16 cellular contexts compared by ENCODE assay signal in the genomic region with DNA sequence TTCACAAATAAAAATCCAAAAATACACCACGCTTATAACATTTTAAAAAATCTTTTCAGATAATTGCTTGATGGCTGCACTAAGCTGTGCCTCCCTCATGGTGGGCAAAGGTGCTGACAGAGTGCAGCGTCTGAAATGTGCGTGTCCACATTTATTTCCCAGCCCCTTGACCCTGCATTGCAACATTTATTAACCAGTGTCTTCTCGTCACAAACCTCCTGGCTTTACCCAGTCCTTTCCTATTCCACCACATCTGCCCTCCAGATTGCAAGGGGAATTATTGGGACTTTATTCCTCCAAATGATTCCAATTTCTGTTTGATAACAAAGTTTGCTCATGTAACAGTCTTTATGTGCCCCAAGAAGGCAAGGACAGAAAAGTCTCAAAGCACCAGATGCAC. TPM values are rescaled to one million over a fixed set of nuclear protein-coding genes. Genes with fewer than 3 reads are reported as not detected.
DNase-seq lines count a peak whose midpoint lies in the region; ATAC-seq lines count a peak whose summit lies in the region.
"Had no signal": no experiment of that assay in that cellular context is flagged by ENCODE, and none has a peak within 500 bp of the region (broad histone marks: within the 10 kb centered on the region; RNA-seq: fewer than 3 reads in every experiment).

No MANE protein-coding gene starts in this region.

- H3K4me3 Mint-ChIP-seq in activated naive CD4-positive, alpha-beta T cell treated with anti-CD3 and anti-CD28 coated beads, Interleukin-2, amount 50 U/mL, for 24 hours, result peak overlapping the region; percentile 96
- peak overlapping the region; percentile 95 for H3K4me3 Mint-ChIP-seq in activated CD4-positive, alpha-beta memory T cell treated with anti-CD3 and anti-CD28 coated beads for 36 hours
- peak overlapping the region; percentile 96 for H3K4me3 Mint-ChIP-seq in effector memory CD8-positive, alpha-beta T cell
- peak overlapping the region; percentile 86 to 95 for H3K4me3 Mint-ChIP-seq in stimulated activated naive CD8-positive, alpha-beta T cell treated with anti-CD3 and anti-CD28 coated beads, Interleukin-15, amount 100 ng/mL, for 72 hours

- intact Hi-C loops in activated CD4-positive, alpha-beta memory T cell treated with anti-CD3 and anti-CD28 coated beads for 36 hours (cut with micrococcal nuclease), result loop anchor here (10.0 kb wide), 1 partner anchor 1226 kb away; a partner anchor contains a TSS

- POLR2A ChIA-PET in activated CD4-positive, alpha-beta memory T cell treated with anti-CD3 and anti-CD28 coated beads for 36 hours (lab: Charles Lee), result interaction anchor here (1.1 to 9.6 kb wide), 6 partner anchors 50 to 137 kb away, joined by 3 to 394 read pairs (median 74); no protein-coding TSS in a partner anchor

- peak overlapping the region; percentile 98 for H3K27ac Mint-ChIP-seq in activated naive CD4-positive, alpha-beta T cell treated with anti-CD3 and anti-CD28 coated beads, Interleukin-2, amount 50 U/mL, for 24 hours
- H3K27ac Mint-ChIP-seq in activated CD4-positive, alpha-beta memory T cell treated with anti-CD3 and anti-CD28 coated beads for 36 hours, result peak overlapping the region; percentile 99
- peak overlapping the region; percentile 88 to 93 for H3K27ac Mint-ChIP-seq in effector memory CD8-positive, alpha-beta T cell
- H3K27ac Mint-ChIP-seq in stimulated activated naive CD8-positive, alpha-beta T cell treated with anti-CD3 and anti-CD28 coated beads, Interleukin-15, amount 100 ng/mL, for 72 hours, result peak overlapping the region in 1 of 2 donors; percentile 96

- CTCF ChIA-PET in activated CD4-positive, alpha-beta memory T cell treated with anti-CD3 and anti-CD28 coated beads for 36 hours (lab: Charles Lee), result interaction anchor here (1.0 to 9.5 kb wide), 6 partner anchors 41 to 133 kb away, joined by 3 to 551 read pairs (median 3); no protein-coding TSS in a partner anchor

- H3K4me1 Mint-ChIP-seq in activated naive CD4-positive, alpha-beta T cell treated with anti-CD3 and anti-CD28 coated beads, Interleukin-2, amount 50 U/mL, for 24 hours, result peaks cover 96% of the 10 kb centered on the region
- peaks cover 80% of the 10 kb centered on the region for H3K4me1 Mint-ChIP-seq in activated CD4-positive, alpha-beta memory T cell treated with anti-CD3 and anti-CD28 coated beads for 36 hours (ENCODE audit: low read depth)
- H3K4me1 Mint-ChIP-seq in effector memory CD8-positive, alpha-beta T cell (ENCODE audit: low read depth in 2 of 2), result peaks cover 88 to 97% of the 10 kb centered on the region in 2 donors
- peaks cover 89% of the 10 kb centered on the region for H3K4me1 Mint-ChIP-seq in stimulated activated naive CD8-positive, alpha-beta T cell treated with anti-CD3 and anti-CD28 coated beads, Interleukin-15, amount 100 ng/mL, for 72 hours

- no peak for DNase-seq in activated naive CD4-positive, alpha-beta T cell (lab: John Stamatoyannopoulos, UW)
- no peak for DNase-seq in activated CD4-positive, alpha-beta memory T cell treated with anti-CD3 and anti-CD28 coated beads for 36 hours
- DNase-seq in effector memory CD8-positive, alpha-beta T cell, result no peak
- DNase-seq in stimulated activated naive CD8-positive, alpha-beta T cell treated with anti-CD3 and anti-CD28 coated beads, Interleukin-15, amount 100 ng/mL, for 72 hours, result no peak
- DNase-seq in SK-N-DZ (ENCODE audit: low spot score) (no peak), NCI-H2029 treated with DMSO at 0.1 percent for 48 hours (lab: John Stamatoyannopoulos, UW) (no peak)
- DNase-seq in stimulated activated CD4-positive, alpha-beta T cell treated with anti-CD3 and anti-CD28 coated beads, Interleukin-2, amount 100 ng/mL, for 24 hours, result no peak
- DNase-seq: Calu3; KG1; NCI-H1048; NCI-H2171; psoas muscle; SIG-M5; stimulated activated CD4-positive, alpha-beta T cell treated with anti-CD3 and anti-CD28 coated beads, Interleukin-4, amount 100 ng/mL, for 1 hour; T1000 had no signal

- no peaks in the 10 kb centered on the region for H3K27me3 Mint-ChIP-seq in activated naive CD4-positive, alpha-beta T cell treated with anti-CD3 and anti-CD28 coated beads, Interleukin-2, amount 50 U/mL, for 24 hours
- H3K27me3 Mint-ChIP-seq in activated CD4-positive, alpha-beta memory T cell treated with anti-CD3 and anti-CD28 coated beads for 36 hours, result no peaks in the 10 kb centered on the region
- no peaks in the 10 kb centered on the region for H3K27me3 Mint-ChIP-seq in effector memory CD8-positive, alpha-beta T cell
- no peaks in the 10 kb centered on the region for H3K27me3 Mint-ChIP-seq in stimulated activated naive CD8-positive, alpha-beta T cell treated with anti-CD3 and anti-CD28 coated beads, Interleukin-15, amount 100 ng/mL, for 72 hours

- peaks cover 22% of the 10 kb centered on the region for H3K36me3 Mint-ChIP-seq in activated naive CD4-positive, alpha-beta T cell treated with anti-CD3 and anti-CD28 coated beads, Interleukin-2, amount 50 U/mL, for 24 hours
- peaks cover 95% of the 10 kb centered on the region for H3K36me3 Mint-ChIP-seq in activated CD4-positive, alpha-beta memory T cell treated with anti-CD3 and anti-CD28 coated beads for 36 hours
- peaks cover 73% of the 10 kb centered on the region for H3K36me3 Mint-ChIP-seq in effector memory CD8-positive, alpha-beta T cell (ENCODE audit: insufficient read depth)

- H3K9me3 Mint-ChIP-seq in activated naive CD4-positive, alpha-beta T cell treated with anti-CD3 and anti-CD28 coated beads, Interleukin-2, amount 50 U/mL, for 24 hours, result no peaks in the 10 kb centered on the region
- no peaks in the 10 kb centered on the region for H3K9me3 Mint-ChIP-seq in activated CD4-positive, alpha-beta memory T cell treated with anti-CD3 and anti-CD28 coated beads for 36 hours
- H3K9me3 Mint-ChIP-seq in effector memory CD8-positive, alpha-beta T cell, result no peaks in the 10 kb centered on the region
- H3K9me3 Mint-ChIP-seq in stimulated activated naive CD8-positive, alpha-beta T cell treated with anti-CD3 and anti-CD28 coated beads, Interleukin-15, amount 100 ng/mL, for 72 hours, result no peaks in the 10 kb centered on the region

- no peak for ATAC-seq in effector memory CD8-positive, alpha-beta T cell (replicated peaks)
- ATAC-seq in stimulated activated naive CD8-positive, alpha-beta T cell treated with anti-CD3 and anti-CD28 coated beads, Interleukin-15, amount 100 ng/mL, for 72 hours, result no peak
- ATAC-seq: psoas muscle had no signal

RNA-seq across cellular contexts. Expression of a gene that starts 5.5 kb away (rescaled TPM):
- total RNA-seq in activated CD4-positive, alpha-beta memory T cell treated with anti-CD3 and anti-CD28 coated beads for 36 hours, result 100 to 1,000 TPM; 167 to 174 TPM
- polyA plus RNA-seq in SK-N-DZ (2014; cell fraction: cytosol; rRNA removed), result 0.29 TPM in 1 of 2 replicates, not detected in the other
- polyA plus RNA-seq in SK-N-DZ (2014; cell fraction: nucleus; rRNA removed), result not detected in 2 replicates
